ENCODE assay signal across 25 cellular contexts in genomic region chr15:97566957-97567356, GRCh38.
A peak's percentile ranks its signal among the peaks of the same experiment; 100 is the strongest.
DNase-seq lines count a peak whose midpoint lies in the region; ATAC-seq, FAIRE-seq and TF ChIP-seq lines count a peak whose summit lies in the region.
"Had no signal": no experiment of that assay in that cellular context is flagged by ENCODE, and none has a peak within 500 bp of the region (broad histone marks: within the 10 kb centered on the region; RNA-seq: fewer than 3 reads in every experiment).

No MANE protein-coding gene starts in this region.

- POLR2A ChIA-PET in HepG2 (lab: Yijun Ruan, JAX) = no interaction called here

- H3K79me2 ChIP-seq in HepG2 (ENCODE audit: insufficient read depth, low read length) = no peaks in the 10 kb centered on the region

- DNase-seq in HepG2 (ENCODE audit: low spot score) = no peak
- DNase-seq in brain microvascular endothelial cell = peak; percentile 8
- DNase-seq in kidney tubule cell (ENCODE audit: low spot score) = peak; percentile 32
- peak; percentile 5 for DNase-seq in small intestine
- no peak for DNase-seq in DMS53 (lab: John Stamatoyannopoulos, UW)
- no peak for DNase-seq in NCI-H187 (lab: John Stamatoyannopoulos, UW)
- DNase-seq: activated CD4-positive, alpha-beta T cell treated with anti-CD3 and anti-CD28 coated beads, Interleukin-2, amount 10 ng/mL, durations not matched to agents 24 days and 14 days; activated gamma-delta T cell; activated naive CD8-positive, alpha-beta T cell treated with anti-CD3 and anti-CD28 coated beads, Interleukin-2, amount 10 ng/mL, durations not matched to agents 7 days and 5 days; activated T-cell treated with anti-CD3 and anti-CD28 coated beads, Interleukin-2, amount 50 U/mL, for 1 hour; CD8-positive, alpha-beta memory T cell; GDM1; H9; mesendoderm; MV-4-11; NCI-H146; psoas muscle; T-helper 9 cell had no signal

- no peak for TF ChIP-seq EP300 in HepG2 (IDR thresholded peaks at IDR 0.05; ENCODE audit: low read depth in 2 of 2, low read length in 2 of 2)
- no peak for TF ChIP-seq EP300 in HepG2 (CRISPR knock-in tag; IDR thresholded peaks at IDR 0.05; ENCODE audit: borderline replicate concordance)

- BruUV-seq in HepG2 (replicated peaks; lab: Mats Ljungman, UMichigan) = no TSS peak

- H3K9me3 ChIP-seq in liver (ENCODE audit: control insufficient read depth in 4 of 4, low read length in 3 of 4) (no peaks in the 10 kb centered on the region), HepG2 (ENCODE audit: low read length) (peaks cover 82% of the 10 kb centered on the region), small intestine (ENCODE audit: control insufficient read depth, low read depth) (no peaks in the 10 kb centered on the region)
- H3K9me3 ChIP-seq: neutrophil had no signal

- H2AFZ ChIP-seq in HepG2 (ENCODE audit: low read length) = no peak overlapping the region

- H3K9ac ChIP-seq in liver (ENCODE audit: low read depth in 1 of 2, low read length in 2 of 2) (no peak overlapping the region), HepG2 (ENCODE audit: insufficient read depth, low read depth, low read length) (no peak overlapping the region)

- no peak overlapping the region for H3K4me2 ChIP-seq in HepG2 (ENCODE audit: low read depth, low read length)
- H3K4me2 ChIP-seq: A549 had no signal

- H3K27ac ChIP-seq in liver (ENCODE audit: low read depth in 1 of 2, low read length in 2 of 2) (no peak overlapping the region), HepG2 (ENCODE audit: extremely low read length, insufficient read depth, low read length) (no peak overlapping the region), brain microvascular endothelial cell (no peak overlapping the region), small intestine (ENCODE audit: low read depth in 1 of 2, low read length in 1 of 2) (no peak overlapping the region)
- H3K27ac ChIP-seq: A549, neutrophil, psoas muscle, tibial nerve had no signal

- no peak for FAIRE-seq in HepG2 (lab: Jason Lieb, UNC)
- FAIRE-seq in small intestine (lab: Jason Lieb, UNC) = no peak
- FAIRE-seq: A549, astrocyte had no signal

- H3K4me1 ChIP-seq in liver (ENCODE audit: control insufficient read depth in 4 of 4, insufficient read depth in 4 of 4, low read length in 3 of 4) = no peaks in the 10 kb centered on the region
- no peaks in the 10 kb centered on the region for H3K4me1 ChIP-seq in HepG2 (ENCODE audit: insufficient read depth, low read length)
- no peaks in the 10 kb centered on the region for H3K4me1 ChIP-seq in small intestine (ENCODE audit: control insufficient read depth in 2 of 2, insufficient read depth in 1 of 2, low read depth in 1 of 2, low read length in 1 of 2)
- H3K4me1 ChIP-seq: A549, psoas muscle had no signal

- TF ChIP-seq POLR2A in HepG2 (IDR thresholded peaks at IDR 0.05; ENCODE audit: insufficient read depth in 1 of 2, low read depth in 2 of 2, low read length in 2 of 2) = no peak

- no peaks in the 10 kb centered on the region for H4K20me1 ChIP-seq in HepG2 (ENCODE audit: insufficient read depth, low read length)

- intact Hi-C loops in HepG2 (cut with micrococcal nuclease; ENCODE audit: unreplicated experiment) = no loop called here

- CTCF ChIA-PET in HepG2 (lab: Yijun Ruan, JAX; ENCODE audit: low intra/inter-chr PET ratio, low total read pairs) = no interaction called here

- no peak for TF ChIP-seq RAD21 in liver (IDR thresholded peaks at IDR 0.05)
- TF ChIP-seq RAD21 in HepG2 (CRISPR knock-in tag; IDR thresholded peaks at IDR 0.05) = no peak

- ATAC-seq in HepG2 (no peak), GM18519 (IDR thresholded peaks at IDR 0.05; ENCODE audit: low FRiP score, unreplicated experiment) (no peak)
- ATAC-seq: A549, psoas muscle, Right ventricle myocardium inferior had no signal

- TF ChIP-seq CTCF in liver (IDR thresholded peaks at IDR 0.05; ENCODE audit: low read depth, low read length, missing input control) (no peak), HepG2 (CRISPR knock-in tag; IDR thresholded peaks at IDR 0.05) (no peak), brain microvascular endothelial cell (IDR thresholded peaks at IDR 0.05; ENCODE audit: low read depth, low read length, missing control alignments) (no peak)

- H3K36me3 ChIP-seq in liver (ENCODE audit: control insufficient read depth in 4 of 4, insufficient read depth in 3 of 4, low read depth in 1 of 4, low read length in 3 of 4) = no peaks in the 10 kb centered on the region
- H3K36me3 ChIP-seq in HepG2 (replicated peaks in 1 of 2; ENCODE audit: control insufficient read depth in 1 of 2, insufficient read depth in 2 of 2, low read length in 2 of 2) = no peaks in the 10 kb centered on the region
- no peaks in the 10 kb centered on the region for H3K36me3 ChIP-seq in brain microvascular endothelial cell (replicated peaks)
- no peaks in the 10 kb centered on the region for H3K36me3 ChIP-seq in small intestine (ENCODE audit: control insufficient read depth in 2 of 2, insufficient read depth in 2 of 2, low read length in 2 of 2)
- H3K36me3 ChIP-seq: neutrophil, tibial nerve had no signal

- H3K4me3 ChIP-seq in liver (ENCODE audit: low read depth in 1 of 3, low read length in 3 of 3) = no peak overlapping the region
- no peak overlapping the region for H3K4me3 ChIP-seq in HepG2 (replicated peaks in 1 of 3; ENCODE audit: insufficient read depth in 1 of 3, low read depth in 2 of 3, low read length in 3 of 3)
- H3K4me3 ChIP-seq in brain microvascular endothelial cell (ENCODE audit: low read depth, low read length) = no peak overlapping the region
- H3K4me3 ChIP-seq in small intestine (ENCODE audit: low read depth in 1 of 2, low read length in 2 of 2) = no peak overlapping the region
- H3K4me3 ChIP-seq: A549, psoas muscle, tibial nerve had no signal

- in situ Hi-C loops in HepG2 (cut with HindIII; ENCODE audit: extremely low pct_ligation_motif_present, low pct_unique_long_range_greater_than_20kb) = no loop called here
- in situ Hi-C loops in brain microvascular endothelial cell (cut with HindIII; ENCODE audit: low pct_ligation_motif_present, low sequenced_read_pairs) = no loop called here

- H3K27me3 ChIP-seq in liver (ENCODE audit: control insufficient read depth in 4 of 4, insufficient read depth in 4 of 4, low read length in 3 of 4) = no peaks in the 10 kb centered on the region
- no peaks in the 10 kb centered on the region for H3K27me3 ChIP-seq in HepG2 (ENCODE audit: control insufficient read depth in 1 of 2, insufficient read depth in 2 of 2, low read length in 2 of 2)
- H3K27me3 ChIP-seq in brain microvascular endothelial cell (replicated peaks) = no peaks in the 10 kb centered on the region
- H3K27me3 ChIP-seq in small intestine (ENCODE audit: control insufficient read depth in 2 of 2, insufficient read depth in 2 of 2, low read length in 2 of 2) = no peaks in the 10 kb centered on the region
- H3K27me3 ChIP-seq: neutrophil, tibial nerve had no signal

TF ChIP-seq in liver, 16 proteins besides CTCF, POLR2A, EP300 and RAD21 (continues in another document):
- TF ChIP-seq JUND (IDR thresholded peaks at IDR 0.05) = no peak
- TF ChIP-seq REST (IDR thresholded peaks at IDR 0.05) = no peak
- TF ChIP-seq NR2F2 (IDR thresholded peaks at IDR 0.05) = peak; percentile 91

TF ChIP-seq in HepG2, 621 proteins besides CTCF, POLR2A, EP300 and RAD21:
- TF ChIP-seq CHD2 (IDR thresholded peaks at IDR 0.05; ENCODE audit: low read depth, low read length) (no peak), YEATS4 (CRISPR knock-in tag; IDR thresholded peaks at IDR 0.05; ENCODE audit: borderline replicate concordance) (no peak), CREB1 (IDR thresholded peaks at IDR 0.05) (no peak), CREB1 (CRISPR knock-in tag; IDR thresholded peaks at IDR 0.05) (no peak), SP4 (CRISPR knock-in tag; IDR thresholded peaks at IDR 0.05) (no peak), MLLT10 (CRISPR knock-in tag; IDR thresholded peaks at IDR 0.05) (no peak), RBAK (CRISPR knock-in tag; IDR thresholded peaks at IDR 0.05) (no peak), GLMP (CRISPR knock-in tag; IDR thresholded peaks at IDR 0.05; ENCODE audit: borderline replicate concordance) (no peak), ZNF225 (CRISPR knock-in tag; IDR thresholded peaks at IDR 0.05) (no peak), TARDBP (CRISPR knock-in tag; IDR thresholded peaks at IDR 0.05) (no peak), CHCHD3 (CRISPR knock-in tag; IDR thresholded peaks at IDR 0.05) (no peak), SMAD3 (CRISPR knock-in tag; IDR thresholded peaks at IDR 0.05) (no peak), ZNF777 (CRISPR knock-in tag; IDR thresholded peaks at IDR 0.05) (no peak), ZSCAN25 (CRISPR knock-in tag; IDR thresholded peaks at IDR 0.05) (no peak)

Comparison
In these comparisons a context has a peak if more than half of its experiments do, and no peak if none do; other contexts are left out.
1. DNase-seq: peak in brain microvascular endothelial cell (single experiment), kidney tubule cell (single experiment) and small intestine (single experiment); none in HepG2 (single experiment), DMS53 (single experiment) and NCI-H187 (0 of 2).